11 cellular contexts compared by ENCODE assay signal in the genomic region with DNA sequence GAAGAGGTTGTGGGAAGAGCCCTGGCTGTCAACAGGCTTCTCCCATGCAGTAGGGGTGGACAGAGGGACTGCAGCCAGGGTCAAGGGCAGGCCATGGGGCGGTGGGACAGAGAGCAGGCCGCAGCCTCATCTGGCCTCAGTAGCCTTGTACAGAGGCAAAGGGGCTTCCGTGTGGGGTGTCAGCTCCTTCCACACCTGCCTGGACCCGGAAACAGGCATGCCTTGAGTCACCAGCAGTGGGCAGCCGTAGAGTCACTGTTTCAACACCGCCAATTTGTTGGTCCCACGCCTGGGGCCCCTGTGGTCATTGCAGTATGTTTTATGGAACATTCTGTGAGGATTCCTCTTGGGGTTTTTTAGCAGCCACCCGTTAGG.
DNase-seq lines count a peak whose midpoint lies in the region; ATAC-seq and TF ChIP-seq lines count a peak whose summit lies in the region.
"Had no signal": no experiment of that assay in that cellular context is flagged by ENCODE, and none has a peak within 500 bp of the region (broad histone marks: within the 10 kb centered on the region; RNA-seq: fewer than 3 reads in every experiment).

No MANE protein-coding gene starts in this region.

- ATAC-seq in HG03175 (IDR thresholded peaks at IDR 0.05; ENCODE audit: unreplicated experiment) (peak; percentile 10), T-helper 17 cell (no peak), GM21367 (IDR thresholded peaks at IDR 0.05; ENCODE audit: unreplicated experiment) (no peak)
- no peak for ATAC-seq in stimulated activated effector memory CD8-positive, alpha-beta T cell treated with anti-CD3 and anti-CD28 coated beads, Interleukin-12 subunit alpha, Interleukin-12 subunit beta, amount 100 ng/mL, for 72 hours

- no peaks in the 10 kb centered on the region for H3K9me3 ChIP-seq in T-helper 17 cell (ENCODE audit: control insufficient read depth, low read length, poor library complexity, severe bottlenecking)

- no peaks in the 10 kb centered on the region for H3K9me3 Mint-ChIP-seq in stimulated activated effector memory CD8-positive, alpha-beta T cell treated with anti-CD3 and anti-CD28 coated beads, Interleukin-12 subunit alpha, Interleukin-12 subunit beta, amount 100 ng/mL, for 72 hours
- H3K9me3 Mint-ChIP-seq: GM23338; memory B cell; T-helper 1 cell treated with Interleukin-12 subunit alpha and Interleukin-12 subunit beta and Interleukin-4 antibody, amounts not matched to agents 30 μg/mL and 1 μg/mL, for 36 hours had no signal

- DNase-seq in T-helper 17 cell (no peak), fibroblast of mammary gland (ENCODE audit: low read depth) (peak; percentile 15), NCI-H82 (lab: John Stamatoyannopoulos, UW) (no peak), kidney glomerular epithelial cell (lab: John Stamatoyannopoulos, UW) (no peak)
- no peak for DNase-seq in stimulated activated effector memory CD8-positive, alpha-beta T cell treated with anti-CD3 and anti-CD28 coated beads, Interleukin-12 subunit alpha, Interleukin-12 subunit beta, amount 100 ng/mL, for 72 hours (ENCODE audit: low spot score in 2 of 2)
- DNase-seq: NCI-H1694 had no signal

- peak; percentile 8 for TF ChIP-seq CTCF in fibroblast of mammary gland (conservative IDR thresholded peaks at IDR 0.05; ENCODE audit: control insufficient read depth, insufficient read depth, low read depth, low read length)

- H3K4me3 Mint-ChIP-seq in T-helper 17 cell = no peak overlapping the region
- peak overlapping the region; percentile 7 for H3K4me3 Mint-ChIP-seq in stimulated activated effector memory CD8-positive, alpha-beta T cell treated with anti-CD3 and anti-CD28 coated beads, Interleukin-12 subunit alpha, Interleukin-12 subunit beta, amount 100 ng/mL, for 72 hours
- H3K4me3 Mint-ChIP-seq: GM23338; memory B cell; T-helper 1 cell treated with Interleukin-12 subunit alpha and Interleukin-12 subunit beta and Interleukin-4 antibody, amounts not matched to agents 30 μg/mL and 1 μg/mL, for 36 hours had no signal

- H3K4me3 ChIP-seq in fibroblast of mammary gland (ENCODE audit: control insufficient read depth, low read depth, low read length) = no peak overlapping the region
- H3K4me3 ChIP-seq: GM23338 had no signal

- H3K4me1 Mint-ChIP-seq in T-helper 17 cell = peaks cover 7% of the 10 kb centered on the region
- peaks cover 21% of the 10 kb centered on the region for H3K4me1 Mint-ChIP-seq in stimulated activated effector memory CD8-positive, alpha-beta T cell treated with anti-CD3 and anti-CD28 coated beads, Interleukin-12 subunit alpha, Interleukin-12 subunit beta, amount 100 ng/mL, for 72 hours

- H3K27me3 Mint-ChIP-seq in T-helper 17 cell = no peaks in the 10 kb centered on the region
- H3K27me3 Mint-ChIP-seq: memory B cell had no signal

- H3K36me3 Mint-ChIP-seq in T-helper 17 cell (ENCODE audit: low read depth) = no peaks in the 10 kb centered on the region
- H3K36me3 Mint-ChIP-seq in stimulated activated effector memory CD8-positive, alpha-beta T cell treated with anti-CD3 and anti-CD28 coated beads, Interleukin-12 subunit alpha, Interleukin-12 subunit beta, amount 100 ng/mL, for 72 hours = no peaks in the 10 kb centered on the region
- H3K36me3 Mint-ChIP-seq: memory B cell had no signal

- peak overlapping the region; percentile 78 for H3K27ac Mint-ChIP-seq in T-helper 17 cell
- peak overlapping the region; percentile 32 for H3K27ac Mint-ChIP-seq in stimulated activated effector memory CD8-positive, alpha-beta T cell treated with anti-CD3 and anti-CD28 coated beads, Interleukin-12 subunit alpha, Interleukin-12 subunit beta, amount 100 ng/mL, for 72 hours
- H3K27ac Mint-ChIP-seq: GM23338; memory B cell; T-helper 1 cell treated with Interleukin-12 subunit alpha and Interleukin-12 subunit beta and Interleukin-4 antibody, amounts not matched to agents 30 μg/mL and 1 μg/mL, for 36 hours had no signal
